ENCODE assay signal across 25 cellular contexts in the genomic region with DNA sequence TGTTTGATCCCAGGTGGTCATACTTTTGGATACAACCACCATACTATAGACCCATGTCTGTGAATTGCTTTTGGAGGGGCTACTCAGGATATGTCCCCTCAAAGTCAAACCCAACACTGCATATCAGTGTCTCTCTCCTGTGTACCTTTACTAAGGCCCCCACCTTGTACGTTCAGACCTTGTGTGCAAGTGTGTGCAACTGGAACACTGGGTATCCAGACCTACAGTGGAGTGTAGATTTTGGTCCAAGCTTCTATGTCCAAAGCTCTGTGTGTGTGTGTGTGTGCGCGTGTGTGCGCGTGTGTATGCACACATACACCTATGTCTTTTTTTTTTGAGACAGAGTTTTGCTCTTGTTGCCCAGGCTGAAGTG. TPM values are rescaled to one million over a fixed set of nuclear protein-coding genes. Genes with fewer than 3 reads are reported as not detected.
"Had no signal": no experiment of that assay in that cellular context is flagged by ENCODE, and none has a peak within 500 bp of the region (broad histone marks: within the 10 kb centered on the region; RNA-seq: fewer than 3 reads in every experiment).

No MANE protein-coding gene starts in this region.

- H3K4me3 Mint-ChIP-seq: activated CD4-positive, alpha-beta memory T cell treated with anti-CD3 and anti-CD28 coated beads for 36 hours; activated CD4-positive, alpha-beta T cell treated with anti-CD3 and anti-CD28 coated beads, Interleukin-2, amount 10 ng/mL, durations not matched to agents 7 days and 5 days; activated naive CD4-positive, alpha-beta T cell treated with anti-CD3 and anti-CD28 coated beads, Interleukin-2, amount 10 ng/mL, durations not matched to agents 7 days and 5 days; activated naive CD8-positive, alpha-beta T cell treated with anti-CD3 and anti-CD28 coated beads for 36 hours; T-helper 17 cell had no signal

- H3K4me3 ChIP-seq: cardiac muscle cell, PC-9 had no signal

- H3K27ac ChIP-seq: brain microvascular endothelial cell, cardiac muscle cell, PC-9 had no signal

- ATAC-seq: T-helper 17 cell had no signal

- H3K27me3 ChIP-seq: brain microvascular endothelial cell, cardiac muscle cell had no signal

- DNase-seq: activated CD4-positive, alpha-beta memory T cell treated with anti-CD3 and anti-CD28 coated beads for 36 hours; activated CD4-positive, alpha-beta T cell treated with anti-CD3 and anti-CD28 coated beads, Interleukin-2, amount 10 ng/mL, durations not matched to agents 7 days and 5 days; activated CD4-positive, CD25-positive, alpha-beta regulatory T cell; activated CD8-positive, alpha-beta memory T cell treated with anti-CD3 and anti-CD28 coated beads for 24 hours; activated gamma-delta T cell treated with Interleukin-2 at 50 U/mL for 16 hours; activated naive CD4-positive, alpha-beta T cell treated with anti-CD3 and anti-CD28 coated beads, Interleukin-2, amount 10 ng/mL, durations not matched to agents 7 days and 5 days; activated naive CD8-positive, alpha-beta T cell treated with anti-CD3 and anti-CD28 coated beads for 36 hours; activated T-cell treated with anti-CD3 and anti-CD28 coated beads for 4 hours; activated T-cell treated with anti-CD3 and anti-CD28 coated beads, Interleukin-2, amount 50 U/mL, for 48 hours; Kasumi-1; NCI-H1930; NCI-H2107; NCI-H2171 treated with DMSO at 0.1 percent for 48 hours; NCI-H345; NCI-H510A treated with DMSO at 0.1 percent for 48 hours; NCI-H69; NK-92 treated with Interleukin-12 subunit alpha and Interleukin-12 subunit beta, amount 100 ng/mL, for 24 hours; PC-9; SIG-M5; T-helper 17 cell; T-helper 9 cell had no signal

- H3K36me3 Mint-ChIP-seq: activated naive CD4-positive, alpha-beta T cell treated with anti-CD3 and anti-CD28 coated beads, Interleukin-2, amount 10 ng/mL, durations not matched to agents 7 days and 5 days had no signal

- H3K36me3 ChIP-seq: brain microvascular endothelial cell, cardiac muscle cell had no signal

- H3K27ac Mint-ChIP-seq: activated CD4-positive, alpha-beta memory T cell treated with anti-CD3 and anti-CD28 coated beads for 36 hours; activated CD4-positive, alpha-beta T cell treated with anti-CD3 and anti-CD28 coated beads, Interleukin-2, amount 10 ng/mL, durations not matched to agents 7 days and 5 days; activated naive CD4-positive, alpha-beta T cell treated with anti-CD3 and anti-CD28 coated beads, Interleukin-2, amount 10 ng/mL, durations not matched to agents 7 days and 5 days; activated naive CD8-positive, alpha-beta T cell treated with anti-CD3 and anti-CD28 coated beads for 36 hours; activated T-helper 2 cell treated with anti-CD3 and anti-CD28 coated beads, Interferon-gamma antibody, Interleukin-2, Interleukin-4, amounts not matched to agents 10 μg/mL and 5 μg/mL and 100 μg/mL, durations not matched to agents 14 hours and 24 hours and 36 hours; T-helper 17 cell had no signal

- H3K4me1 Mint-ChIP-seq: activated CD4-positive, alpha-beta T cell treated with anti-CD3 and anti-CD28 coated beads, Interleukin-2, amount 10 ng/mL, durations not matched to agents 7 days and 5 days; activated naive CD4-positive, alpha-beta T cell treated with anti-CD3 and anti-CD28 coated beads, Interleukin-2, amount 10 ng/mL, durations not matched to agents 7 days and 5 days; T-helper 17 cell had no signal

RNA-seq across cellular contexts. Expression of a gene that starts 18.0 kb away (rescaled TPM):
- total RNA-seq: activated CD4-positive, alpha-beta memory T cell treated with anti-CD3 and anti-CD28 coated beads for 36 hours; activated CD4-positive, alpha-beta T cell treated with anti-CD3 and anti-CD28 coated beads, Interleukin-2, amount 10 ng/mL, durations not matched to agents 7 days and 5 days; activated T-helper 2 cell treated with anti-CD3 and anti-CD28 coated beads, Interferon-gamma antibody, Interleukin-2, Interleukin-4, amounts not matched to agents 10 μg/mL and 5 μg/mL and 100 μg/mL, durations not matched to agents 14 hours and 24 hours and 36 hours; cardiac muscle cell; PC-9; T-helper 17 cell had no signal
- polyA plus RNA-seq: cardiac muscle cell had no signal

RNA-seq across cellular contexts. Expression of a gene that starts 20.0 kb away (rescaled TPM):
- total RNA-seq: activated CD4-positive, alpha-beta memory T cell treated with anti-CD3 and anti-CD28 coated beads for 36 hours; activated CD4-positive, alpha-beta T cell treated with anti-CD3 and anti-CD28 coated beads, Interleukin-2, amount 10 ng/mL, durations not matched to agents 7 days and 5 days; activated naive CD8-positive, alpha-beta T cell treated with anti-CD3 and anti-CD28 coated beads for 36 hours; activated T-helper 2 cell treated with anti-CD3 and anti-CD28 coated beads, Interferon-gamma antibody, Interleukin-2, Interleukin-4, amounts not matched to agents 10 μg/mL and 5 μg/mL and 100 μg/mL, durations not matched to agents 14 hours and 24 hours and 36 hours; cardiac muscle cell; PC-9; T-helper 17 cell had no signal
- polyA plus RNA-seq: adipose tissue, cardiac muscle cell had no signal

RNA-seq across cellular contexts. Expression of a gene that starts 36.5 kb away (rescaled TPM):
- total RNA-seq: activated CD4-positive, alpha-beta memory T cell treated with anti-CD3 and anti-CD28 coated beads for 36 hours; activated CD4-positive, alpha-beta T cell treated with anti-CD3 and anti-CD28 coated beads, Interleukin-2, amount 10 ng/mL, durations not matched to agents 7 days and 5 days; activated naive CD8-positive, alpha-beta T cell treated with anti-CD3 and anti-CD28 coated beads for 36 hours; activated T-helper 2 cell treated with anti-CD3 and anti-CD28 coated beads, Interferon-gamma antibody, Interleukin-2, Interleukin-4, amounts not matched to agents 10 μg/mL and 5 μg/mL and 100 μg/mL, durations not matched to agents 14 hours and 24 hours and 36 hours; cardiac muscle cell; PC-9; T-helper 17 cell had no signal
- polyA plus RNA-seq: cardiac muscle cell had no signal

RNA-seq across cellular contexts. Expression of a gene that starts 57.9 kb away (rescaled TPM):
- total RNA-seq: activated CD4-positive, alpha-beta memory T cell treated with anti-CD3 and anti-CD28 coated beads for 36 hours; activated CD4-positive, alpha-beta T cell treated with anti-CD3 and anti-CD28 coated beads, Interleukin-2, amount 10 ng/mL, durations not matched to agents 7 days and 5 days; activated naive CD8-positive, alpha-beta T cell treated with anti-CD3 and anti-CD28 coated beads for 36 hours; activated T-helper 2 cell treated with anti-CD3 and anti-CD28 coated beads, Interferon-gamma antibody, Interleukin-2, Interleukin-4, amounts not matched to agents 10 μg/mL and 5 μg/mL and 100 μg/mL, durations not matched to agents 14 hours and 24 hours and 36 hours; cardiac muscle cell; PC-9; T-helper 17 cell had no signal
- polyA plus RNA-seq: cardiac muscle cell had no signal
